ENCODE assay signal across 1 cellular context in the genomic region with DNA sequence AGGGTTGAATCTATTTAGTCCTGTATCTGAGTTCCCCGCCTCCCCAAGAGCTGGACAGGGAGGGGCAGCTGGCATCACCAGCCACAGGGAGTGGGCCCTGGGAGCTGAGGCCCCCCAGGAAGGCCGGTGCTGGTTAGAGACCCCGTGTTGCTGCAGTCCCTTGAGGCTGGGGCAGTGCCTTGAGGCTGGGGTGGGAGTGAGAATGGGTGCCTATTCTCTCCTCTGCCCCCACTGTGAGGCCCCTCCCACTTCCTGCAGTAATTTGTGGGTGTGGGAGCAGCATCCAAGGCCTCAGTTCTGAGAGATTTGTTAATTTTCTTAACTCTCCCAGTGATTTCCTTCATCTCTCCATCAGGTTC.
TF ChIP-seq lines count a peak whose summit lies in the region.

No MANE protein-coding gene starts in this region.

TF ChIP-seq in K562, 482 proteins besides CTCF, POLR2A, EP300 and RAD21 (continued from another document):
- TF ChIP-seq, protein P1, sequence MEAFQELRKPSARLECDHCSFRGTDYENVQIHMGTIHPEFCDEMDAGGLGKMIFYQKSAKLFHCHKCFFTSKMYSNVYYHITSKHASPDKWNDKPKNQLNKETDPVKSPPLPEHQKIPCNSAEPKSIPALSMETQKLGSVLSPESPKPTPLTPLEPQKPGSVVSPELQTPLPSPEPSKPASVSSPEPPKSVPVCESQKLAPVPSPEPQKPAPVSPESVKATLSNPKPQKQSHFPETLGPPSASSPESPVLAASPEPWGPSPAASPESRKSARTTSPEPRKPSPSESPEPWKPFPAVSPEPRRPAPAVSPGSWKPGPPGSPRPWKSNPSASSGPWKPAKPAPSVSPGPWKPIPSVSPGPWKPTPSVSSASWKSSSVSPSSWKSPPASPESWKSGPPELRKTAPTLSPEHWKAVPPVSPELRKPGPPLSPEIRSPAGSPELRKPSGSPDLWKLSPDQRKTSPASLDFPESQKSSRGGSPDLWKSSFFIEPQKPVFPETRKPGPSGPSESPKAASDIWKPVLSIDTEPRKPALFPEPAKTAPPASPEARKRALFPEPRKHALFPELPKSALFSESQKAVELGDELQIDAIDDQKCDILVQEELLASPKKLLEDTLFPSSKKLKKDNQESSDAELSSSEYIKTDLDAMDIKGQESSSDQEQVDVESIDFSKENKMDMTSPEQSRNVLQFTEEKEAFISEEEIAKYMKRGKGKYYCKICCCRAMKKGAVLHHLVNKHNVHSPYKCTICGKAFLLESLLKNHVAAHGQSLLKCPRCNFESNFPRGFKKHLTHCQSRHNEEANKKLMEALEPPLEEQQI (IDR thresholded peaks at IDR 0.05): no peak
- no peak for TF ChIP-seq ZNF174 (CRISPR knock-in tag; IDR thresholded peaks at IDR 0.05)
- no peak for TF ChIP-seq SAFB (IDR thresholded peaks at IDR 0.05; ENCODE audit: borderline replicate concordance, low read depth, low read length)
- TF ChIP-seq, protein P2, sequence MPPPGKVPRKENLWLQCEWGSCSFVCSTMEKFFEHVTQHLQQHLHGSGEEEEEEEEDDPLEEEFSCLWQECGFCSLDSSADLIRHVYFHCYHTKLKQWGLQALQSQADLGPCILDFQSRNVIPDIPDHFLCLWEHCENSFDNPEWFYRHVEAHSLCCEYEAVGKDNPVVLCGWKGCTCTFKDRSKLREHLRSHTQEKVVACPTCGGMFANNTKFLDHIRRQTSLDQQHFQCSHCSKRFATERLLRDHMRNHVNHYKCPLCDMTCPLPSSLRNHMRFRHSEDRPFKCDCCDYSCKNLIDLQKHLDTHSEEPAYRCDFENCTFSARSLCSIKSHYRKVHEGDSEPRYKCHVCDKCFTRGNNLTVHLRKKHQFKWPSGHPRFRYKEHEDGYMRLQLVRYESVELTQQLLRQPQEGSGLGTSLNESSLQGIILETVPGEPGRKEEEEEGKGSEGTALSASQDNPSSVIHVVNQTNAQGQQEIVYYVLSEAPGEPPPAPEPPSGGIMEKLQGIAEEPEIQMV (tag; conservative IDR thresholded peaks at IDR 0.05; ENCODE audit: low read depth): no peak
- TF ChIP-seq, protein P3, sequence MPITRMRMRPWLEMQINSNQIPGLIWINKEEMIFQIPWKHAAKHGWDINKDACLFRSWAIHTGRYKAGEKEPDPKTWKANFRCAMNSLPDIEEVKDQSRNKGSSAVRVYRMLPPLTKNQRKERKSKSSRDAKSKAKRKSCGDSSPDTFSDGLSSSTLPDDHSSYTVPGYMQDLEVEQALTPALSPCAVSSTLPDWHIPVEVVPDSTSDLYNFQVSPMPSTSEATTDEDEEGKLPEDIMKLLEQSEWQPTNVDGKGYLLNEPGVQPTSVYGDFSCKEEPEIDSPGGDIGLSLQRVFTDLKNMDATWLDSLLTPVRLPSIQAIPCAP (CRISPR knock-in tag; IDR thresholded peaks at IDR 0.05; ENCODE audit: borderline replicate concordance): no peak
- TF ChIP-seq, protein P4, sequence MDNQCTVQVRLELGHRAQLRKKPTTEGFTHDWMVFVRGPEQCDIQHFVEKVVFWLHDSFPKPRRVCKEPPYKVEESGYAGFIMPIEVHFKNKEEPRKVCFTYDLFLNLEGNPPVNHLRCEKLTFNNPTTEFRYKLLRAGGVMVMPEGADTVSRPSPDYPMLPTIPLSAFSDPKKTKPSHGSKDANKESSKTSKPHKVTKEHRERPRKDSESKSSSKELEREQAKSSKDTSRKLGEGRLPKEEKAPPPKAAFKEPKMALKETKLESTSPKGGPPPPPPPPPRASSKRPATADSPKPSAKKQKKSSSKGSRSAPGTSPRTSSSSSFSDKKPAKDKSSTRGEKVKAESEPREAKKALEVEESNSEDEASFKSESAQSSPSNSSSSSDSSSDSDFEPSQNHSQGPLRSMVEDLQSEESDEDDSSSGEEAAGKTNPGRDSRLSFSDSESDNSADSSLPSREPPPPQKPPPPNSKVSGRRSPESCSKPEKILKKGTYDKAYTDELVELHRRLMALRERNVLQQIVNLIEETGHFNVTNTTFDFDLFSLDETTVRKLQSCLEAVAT (IDR thresholded peaks at IDR 0.05): no peak
- no peak for TF ChIP-seq ZFP30 (CRISPR knock-in tag; IDR thresholded peaks at IDR 0.05; ENCODE audit: borderline replicate concordance)
- TF ChIP-seq MTA3 (IDR thresholded peaks at IDR 0.05; ENCODE audit: borderline replicate concordance): peak; percentile 17; the same call in 1 of the 2 replicates
- TF ChIP-seq FOXM1 (IDR thresholded peaks at IDR 0.05; ENCODE audit: low read depth): no peak
- TF ChIP-seq FOXM1 (CRISPR knock-in tag; IDR thresholded peaks at IDR 0.05; ENCODE audit: low read depth): no peak
- TF ChIP-seq, protein P5, sequence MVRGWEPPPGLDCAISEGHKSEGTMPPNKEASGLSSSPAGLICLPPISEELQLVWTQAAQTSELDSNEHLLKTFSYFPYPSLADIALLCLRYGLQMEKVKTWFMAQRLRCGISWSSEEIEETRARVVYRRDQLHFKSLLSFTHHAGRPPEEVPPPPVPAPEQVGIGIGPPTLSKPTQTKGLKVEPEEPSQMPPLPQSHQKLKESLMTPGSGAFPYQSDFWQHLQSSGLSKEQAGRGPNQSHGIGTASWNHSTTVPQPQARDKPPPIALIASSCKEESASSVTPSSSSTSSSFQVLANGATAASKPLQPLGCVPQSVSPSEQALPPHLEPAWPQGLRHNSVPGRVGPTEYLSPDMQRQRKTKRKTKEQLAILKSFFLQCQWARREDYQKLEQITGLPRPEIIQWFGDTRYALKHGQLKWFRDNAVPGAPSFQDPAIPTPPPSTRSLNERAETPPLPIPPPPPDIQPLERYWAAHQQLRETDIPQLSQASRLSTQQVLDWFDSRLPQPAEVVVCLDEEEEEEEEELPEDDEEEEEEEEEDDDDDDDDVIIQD (CRISPR knock-in tag; IDR thresholded peaks at IDR 0.05): no peak
- TF ChIP-seq, protein P6, sequence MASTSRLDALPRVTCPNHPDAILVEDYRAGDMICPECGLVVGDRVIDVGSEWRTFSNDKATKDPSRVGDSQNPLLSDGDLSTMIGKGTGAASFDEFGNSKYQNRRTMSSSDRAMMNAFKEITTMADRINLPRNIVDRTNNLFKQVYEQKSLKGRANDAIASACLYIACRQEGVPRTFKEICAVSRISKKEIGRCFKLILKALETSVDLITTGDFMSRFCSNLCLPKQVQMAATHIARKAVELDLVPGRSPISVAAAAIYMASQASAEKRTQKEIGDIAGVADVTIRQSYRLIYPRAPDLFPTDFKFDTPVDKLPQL (IDR thresholded peaks at IDR 0.05; ENCODE audit: extremely low read depth, insufficient read length): no peak
- TF ChIP-seq ZNF707 (CRISPR knock-in tag; conservative IDR thresholded peaks at IDR 0.05): no peak
- peak; percentile 38; the same call in 1 of the 2 replicates for TF ChIP-seq ETV1 (tag; conservative IDR thresholded peaks at IDR 0.05; ENCODE audit: low read depth)
- TF ChIP-seq, protein P7, sequence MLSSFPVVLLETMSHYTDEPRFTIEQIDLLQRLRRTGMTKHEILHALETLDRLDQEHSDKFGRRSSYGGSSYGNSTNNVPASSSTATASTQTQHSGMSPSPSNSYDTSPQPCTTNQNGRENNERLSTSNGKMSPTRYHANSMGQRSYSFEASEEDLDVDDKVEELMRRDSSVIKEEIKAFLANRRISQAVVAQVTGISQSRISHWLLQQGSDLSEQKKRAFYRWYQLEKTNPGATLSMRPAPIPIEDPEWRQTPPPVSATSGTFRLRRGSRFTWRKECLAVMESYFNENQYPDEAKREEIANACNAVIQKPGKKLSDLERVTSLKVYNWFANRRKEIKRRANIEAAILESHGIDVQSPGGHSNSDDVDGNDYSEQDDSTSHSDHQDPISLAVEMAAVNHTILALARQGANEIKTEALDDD (IDR thresholded peaks at IDR 0.05): no peak
- TF ChIP-seq, protein P8, sequence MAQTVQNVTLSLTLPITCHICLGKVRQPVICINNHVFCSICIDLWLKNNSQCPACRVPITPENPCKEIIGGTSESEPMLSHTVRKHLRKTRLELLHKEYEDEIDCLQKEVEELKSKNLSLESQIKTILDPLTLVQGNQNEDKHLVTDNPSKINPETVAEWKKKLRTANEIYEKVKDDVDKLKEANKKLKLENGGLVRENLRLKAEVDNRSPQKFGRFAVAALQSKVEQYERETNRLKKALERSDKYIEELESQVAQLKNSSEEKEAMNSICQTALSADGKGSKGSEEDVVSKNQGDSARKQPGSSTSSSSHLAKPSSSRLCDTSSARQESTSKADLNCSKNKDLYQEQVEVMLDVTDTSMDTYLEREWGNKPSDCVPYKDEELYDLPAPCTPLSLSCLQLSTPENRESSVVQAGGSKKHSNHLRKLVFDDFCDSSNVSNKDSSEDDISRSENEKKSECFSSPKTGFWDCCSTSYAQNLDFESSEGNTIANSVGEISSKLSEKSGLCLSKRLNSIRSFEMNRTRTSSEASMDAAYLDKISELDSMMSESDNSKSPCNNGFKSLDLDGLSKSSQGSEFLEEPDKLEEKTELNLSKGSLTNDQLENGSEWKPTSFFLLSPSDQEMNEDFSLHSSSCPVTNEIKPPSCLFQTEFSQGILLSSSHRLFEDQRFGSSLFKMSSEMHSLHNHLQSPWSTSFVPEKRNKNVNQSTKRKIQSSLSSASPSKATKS (CRISPR knock-in tag; IDR thresholded peaks at IDR 0.05): no peak
